In the genomic region with DNA sequence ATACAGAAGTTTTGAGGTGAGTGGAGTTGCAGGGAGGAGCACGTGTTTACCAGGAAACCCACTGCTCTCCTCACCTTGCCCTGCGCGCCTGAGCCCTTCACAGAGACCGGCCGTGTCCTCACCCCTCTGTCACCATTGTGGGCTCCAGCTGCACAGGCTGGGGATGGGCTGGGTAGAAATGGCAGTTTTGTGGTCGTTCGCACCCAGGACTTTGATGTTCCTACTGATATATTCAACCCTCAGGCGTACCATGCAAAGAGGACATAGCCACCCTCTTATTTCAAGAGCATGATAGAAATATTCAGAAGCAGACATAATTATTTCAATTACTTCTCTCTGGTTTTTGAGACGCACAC, we compare ENCODE assay signal across 32 cellular contexts.
"Had no signal": no experiment of that assay in that cellular context is flagged by ENCODE, and none has a peak within 500 bp of the region (broad histone marks: within the 10 kb centered on the region; RNA-seq: fewer than 3 reads in every experiment).

No MANE protein-coding gene starts in this region.

- H3K4me1 Mint-ChIP-seq: activated naive CD8-positive, alpha-beta T cell treated with anti-CD3 and anti-CD28 coated beads for 36 hours; activated T-helper 17 cell treated with anti-CD3 and anti-CD28 coated beads, Interleukin-2, amount 50 U/mL, for 72 hours; central memory CD8-positive, alpha-beta T cell had no signal

- H3K27me3 ChIP-seq: ascending aorta, cardiac muscle cell, Peyer's patch, SJSA1 had no signal

- H3K4me3 ChIP-seq: ascending aorta, cardiac muscle cell, Peyer's patch, SJSA1 had no signal

- ATAC-seq: activated CD8-positive, alpha-beta T cell treated with anti-CD3 and anti-CD28 coated beads for 36 hours; activated T-cell treated with anti-CD3 and anti-CD28 coated beads, Interleukin-2, amount 50 U/mL, for 72 hours; activated T-helper 17 cell treated with anti-CD3 and anti-CD28 coated beads, Interleukin-2, amount 50 U/mL, for 72 hours; PC-3 had no signal

- H3K36me3 Mint-ChIP-seq: activated naive CD8-positive, alpha-beta T cell treated with anti-CD3 and anti-CD28 coated beads for 36 hours had no signal

- H3K4me2 ChIP-seq: KMS-11 had no signal

- H3K36me3 ChIP-seq: ascending aorta, cardiac muscle cell, Peyer's patch, SJSA1, WERI-Rb-1 had no signal

- H3K27me3 Mint-ChIP-seq: activated CD8-positive, alpha-beta T cell treated with anti-CD3 and anti-CD28 coated beads for 36 hours; activated T-helper 17 cell treated with anti-CD3 and anti-CD28 coated beads, Interleukin-2, amount 50 U/mL, for 72 hours; central memory CD8-positive, alpha-beta T cell had no signal

- H3K27ac Mint-ChIP-seq: activated CD8-positive, alpha-beta T cell treated with anti-CD3 and anti-CD28 coated beads for 36 hours; activated naive CD8-positive, alpha-beta T cell treated with anti-CD3 and anti-CD28 coated beads for 36 hours; activated T-cell treated with anti-CD3 and anti-CD28 coated beads, Interleukin-2, amount 50 U/mL, for 72 hours; activated T-helper 17 cell treated with anti-CD3 and anti-CD28 coated beads, Interleukin-2, amount 50 U/mL, for 72 hours had no signal

- DNase-seq: activated CD4-positive, alpha-beta T cell treated with anti-CD3 and anti-CD28 coated beads for 1 hour; activated CD4-positive, alpha-beta T cell treated with anti-CD3 and anti-CD28 coated beads for 48 hours; activated CD4-positive, alpha-beta T cell treated with anti-CD3 and anti-CD28 coated beads, Interleukin-2, amount 50 U/mL, for 4 hours; activated CD4-positive, CD25-positive, alpha-beta regulatory T cell; activated CD8-positive, alpha-beta T cell treated with anti-CD3 and anti-CD28 coated beads for 36 hours; activated effector memory CD4-positive, alpha-beta T cell treated with anti-CD3 and anti-CD28 coated beads, Interleukin-2, amount 50 U/mL, for 16 hours; activated naive CD4-positive, alpha-beta T cell; activated naive CD4-positive, alpha-beta T cell treated with anti-CD3 and anti-CD28 coated beads, Interleukin-2, amount 50 U/mL, for 16 hours; activated naive CD8-positive, alpha-beta T cell treated with anti-CD3 and anti-CD28 coated beads for 36 hours; activated T-cell treated with anti-CD3 and anti-CD28 coated beads, Interleukin-2, amount 50 U/mL, for 1 hour; activated T-cell treated with anti-CD3 and anti-CD28 coated beads, Interleukin-2, amount 50 U/mL, for 72 hours; amniotic stem cell; MM.1S; MV-4-11; NCI-H1092; NCI-H1436 treated with DMSO at 0.1 percent for 48 hours; NCI-H1694 treated with DMSO at 0.1 percent for 48 hours; NCI-H2029; NCI-H345; NCI-H524 treated with DMSO at 0.1 percent for 48 hours; PC-3; RPMI8226; SHP77 treated with DMSO at 0.1 percent for 48 hours; T1000; WERI-Rb-1 had no signal

- H3K27ac ChIP-seq: ascending aorta, cardiac muscle cell, KMS-11, Peyer's patch, SJSA1, WERI-Rb-1 had no signal

- H3K9me3 Mint-ChIP-seq: activated CD8-positive, alpha-beta T cell treated with anti-CD3 and anti-CD28 coated beads for 36 hours; activated naive CD8-positive, alpha-beta T cell treated with anti-CD3 and anti-CD28 coated beads for 36 hours; activated T-cell treated with anti-CD3 and anti-CD28 coated beads, Interleukin-2, amount 50 U/mL, for 72 hours; activated T-helper 17 cell treated with anti-CD3 and anti-CD28 coated beads, Interleukin-2, amount 50 U/mL, for 72 hours; central memory CD8-positive, alpha-beta T cell had no signal

- H3K9me3 ChIP-seq: ascending aorta, Peyer's patch, SJSA1 had no signal

- H3K4me1 ChIP-seq: ascending aorta, Peyer's patch had no signal

- H3K4me3 Mint-ChIP-seq: activated CD8-positive, alpha-beta T cell treated with anti-CD3 and anti-CD28 coated beads for 36 hours; activated naive CD8-positive, alpha-beta T cell treated with anti-CD3 and anti-CD28 coated beads for 36 hours; activated T-cell treated with anti-CD3 and anti-CD28 coated beads, Interleukin-2, amount 50 U/mL, for 72 hours; activated T-helper 17 cell treated with anti-CD3 and anti-CD28 coated beads, Interleukin-2, amount 50 U/mL, for 72 hours; central memory CD8-positive, alpha-beta T cell had no signal

- H3K9ac ChIP-seq: KMS-11 had no signal
